ENCODE assay signal across 9 cellular contexts in genomic region chr15:74136584-74137543, GRCh38. TPM values are rescaled to one million over a fixed set of nuclear protein-coding genes. Genes with fewer than 3 reads are reported as not detected.
DNase-seq lines count a peak whose midpoint lies in the region; TF ChIP-seq lines count a peak whose summit lies in the region.
"Had no signal": no experiment of that assay in that cellular context is flagged by ENCODE, and none has a peak within 500 bp of the region (broad histone marks: within the 10 kb centered on the region; RNA-seq: fewer than 3 reads in every experiment).

No MANE protein-coding gene starts in this region.

- H4K20me1 ChIP-seq in Loucy (ENCODE audit: insufficient read depth, low read length, poor library complexity, severe bottlenecking): no peaks in the 10 kb centered on the region

- H3K9me3 Mint-ChIP-seq in CD4-positive, alpha-beta memory T cell: no peaks in the 10 kb centered on the region
- H3K9me3 Mint-ChIP-seq in endodermal cell: no peaks in the 10 kb centered on the region

- POLR2A ChIA-PET in CD4-positive, alpha-beta memory T cell (lab: Charles Lee; ENCODE audit: partially characterized antibody): no interaction called here

- H3K9me3 ChIP-seq in CD4-positive, alpha-beta memory T cell (ENCODE audit: control insufficient read depth in 1 of 2, low read length in 2 of 2): no peaks in the 10 kb centered on the region
- H3K9me3 ChIP-seq in Loucy (ENCODE audit: insufficient read depth, low read depth, low read length) (no peaks in the 10 kb centered on the region), endodermal cell (ENCODE audit: control insufficient read depth, low read length) (no peaks in the 10 kb centered on the region), parathyroid adenoma (ENCODE audit: control insufficient read depth, low read length) (no peaks in the 10 kb centered on the region)

- intact Hi-C loops in CD4-positive, alpha-beta memory T cell (cut with micrococcal nuclease): no loop called here

- H3K27me3 ChIP-seq in CD4-positive, alpha-beta memory T cell (ENCODE audit: insufficient read depth, low read length): peaks cover 29% of the 10 kb centered on the region
- H3K27me3 ChIP-seq in Loucy (ENCODE audit: insufficient read depth, low read length, poor library complexity, severe bottlenecking): no peaks in the 10 kb centered on the region
- H3K27me3 ChIP-seq in endodermal cell (ENCODE audit: control insufficient read depth, insufficient read depth, low read length, poor library complexity, severe bottlenecking): peaks cover 56% of the 10 kb centered on the region
- H3K27me3 ChIP-seq in parathyroid adenoma (ENCODE audit: control insufficient read depth, insufficient read depth, low read length): peaks cover 3% of the 10 kb centered on the region

- 33 to 42% methylated on average over 21 to 37 of the region's 40 CpGs for WGBS in endodermal cell (ENCODE audit: insufficient coverage in 1 of 2, insufficient read length in 1 of 2), 2 experiments

- H3K4me1 ChIP-seq in CD4-positive, alpha-beta memory T cell (ENCODE audit: insufficient read depth, low read length): peaks cover 15% of the 10 kb centered on the region
- H3K4me1 ChIP-seq in Loucy (ENCODE audit: insufficient read depth, low read length, poor library complexity, severe bottlenecking) (peaks cover 28% of the 10 kb centered on the region), endodermal cell (ENCODE audit: control insufficient read depth, insufficient read depth, low read length) (no peaks in the 10 kb centered on the region), parathyroid adenoma (no peaks in the 10 kb centered on the region)

- TF ChIP-seq CTCF in Loucy (conservative IDR thresholded peaks at IDR 0.05; ENCODE audit: low read length): no peak
- TF ChIP-seq CTCF in endodermal cell (conservative IDR thresholded peaks at IDR 0.05): no peak
- TF ChIP-seq CTCF in parathyroid adenoma (IDR thresholded peaks at IDR 0.05): no peak

- no peak overlapping the region for H3K27ac ChIP-seq in CD4-positive, alpha-beta memory T cell (ENCODE audit: low read depth, low read length)
- H3K27ac ChIP-seq in endodermal cell (ENCODE audit: low read depth, low read length): no peak overlapping the region
- no peak overlapping the region for H3K27ac ChIP-seq in parathyroid adenoma

- H3K4me1 Mint-ChIP-seq in CD4-positive, alpha-beta memory T cell: peaks cover 11 to 31% (median 20%) of the 10 kb centered on the region in 4 donors
- peaks cover 4% of the 10 kb centered on the region for H3K4me1 Mint-ChIP-seq in endodermal cell

- H3K79me2 ChIP-seq in Loucy (ENCODE audit: insufficient read depth, low read length) (no peaks in the 10 kb centered on the region), parathyroid adenoma (no peaks in the 10 kb centered on the region)

- H3K36me3 Mint-ChIP-seq in CD4-positive, alpha-beta memory T cell: no peaks in the 10 kb centered on the region
- H3K36me3 Mint-ChIP-seq in endodermal cell (ENCODE audit: low read depth): no peaks in the 10 kb centered on the region

- peak overlapping the region; percentile 70 for H3K9ac ChIP-seq in Loucy (ENCODE audit: low read depth, low read length, poor library complexity, severe bottlenecking)
- H3K9ac ChIP-seq in endodermal cell (ENCODE audit: extremely low read depth, low read length, poor library complexity, severe bottlenecking): no peak overlapping the region
- no peak overlapping the region for H3K9ac ChIP-seq in parathyroid adenoma

- CTCF ChIA-PET in CD4-positive, alpha-beta memory T cell (lab: Charles Lee; ENCODE audit: partially characterized antibody): no interaction called here

- no peaks in the 10 kb centered on the region for H3K9me2 ChIP-seq in Loucy (replicated peaks; ENCODE audit: low read depth, low read length)

- H3K4me2 ChIP-seq in Loucy (ENCODE audit: low read depth, low read length, poor library complexity, severe bottlenecking): peak overlapping the region; percentile 75
- peak overlapping the region; percentile 25 for H3K4me2 ChIP-seq in parathyroid adenoma (ENCODE audit: low read length)

- peak overlapping the region in 1 of 2 donors; percentile 27 for H3K4me3 ChIP-seq in CD4-positive, alpha-beta memory T cell (ENCODE audit: low read length in 2 of 2)
- H3K4me3 ChIP-seq in Loucy (ENCODE audit: low read length, poor library complexity, severe bottlenecking) (peak overlapping the region; percentile 78), endodermal cell (ENCODE audit: low read length) (peak overlapping the region; percentile 62), parathyroid adenoma (ENCODE audit: low read depth, low read length) (peak overlapping the region; percentile 29)

- no peak overlapping the region for H3K27ac Mint-ChIP-seq in CD4-positive, alpha-beta memory T cell
- H3K27ac Mint-ChIP-seq in endodermal cell: no peak overlapping the region

- H3K27me3 Mint-ChIP-seq in CD4-positive, alpha-beta memory T cell: peaks cover 42 to 56% of the 10 kb centered on the region in 2 donors
- peaks cover 75% of the 10 kb centered on the region for H3K27me3 Mint-ChIP-seq in endodermal cell (ENCODE audit: insufficient read depth)

- H3F3A ChIP-seq in Loucy (ENCODE audit: low read depth): no peaks in the 10 kb centered on the region

- no peaks in the 10 kb centered on the region for H3K36me3 ChIP-seq in CD4-positive, alpha-beta memory T cell (ENCODE audit: insufficient read depth, low read length)
- H3K36me3 ChIP-seq in Loucy (ENCODE audit: insufficient read depth, low read length): no peaks in the 10 kb centered on the region
- H3K36me3 ChIP-seq in endodermal cell (ENCODE audit: control insufficient read depth, insufficient read depth, low read length): no peaks in the 10 kb centered on the region
- H3K36me3 ChIP-seq in parathyroid adenoma (ENCODE audit: control insufficient read depth, insufficient read depth, low read length): no peaks in the 10 kb centered on the region

- peak overlapping the region; percentile 88 for H2AFZ ChIP-seq in Loucy (ENCODE audit: low read length)
- H2AFZ ChIP-seq in parathyroid adenoma: no peak overlapping the region

- DNase-seq in CD4-positive, alpha-beta memory T cell: no peak
- DNase-seq in endodermal cell: peak; percentile 41
- no peak for DNase-seq in anterior cingulate cortex (lab: John Stamatoyannopoulos, UW)
- DNase-seq in HPDE6-E6E7 (ENCODE audit: extremely low spot score): no peak
- no peak for DNase-seq in activated CD8-positive, alpha-beta memory T cell treated with anti-CD3 and anti-CD28 coated beads, Interleukin-2, amount 50 U/mL, for 4 hours
- DNase-seq in CD1c-positive myeloid dendritic cell (ENCODE audit: extremely low spot score): no peak

- peak overlapping the region; percentile 69 to 83 (median 76) for H3K4me3 Mint-ChIP-seq in CD4-positive, alpha-beta memory T cell
- peak overlapping the region; percentile 53 for H3K4me3 Mint-ChIP-seq in endodermal cell

RNA-seq across cellular contexts. Expression of gene ISLR2, which starts 6.5 kb away (rescaled TPM):
- total RNA-seq in CD4-positive, alpha-beta memory T cell: not detected
- not detected for polyA plus RNA-seq in CD4-positive, alpha-beta memory T cell
- total RNA-seq in endodermal cell: not detected
- polyA plus RNA-seq in endodermal cell (2013, experiment 1 of 2): 2.6 TPM
- polyA plus RNA-seq in endodermal cell (2013, experiment 2 of 2): 1.9 TPM
- total RNA-seq: NCI-H460 had no signal

RNA-seq across cellular contexts. Expression of gene ISLR, which starts 36.6 kb away (rescaled TPM):
- not detected for total RNA-seq in CD4-positive, alpha-beta memory T cell
- polyA plus RNA-seq in CD4-positive, alpha-beta memory T cell: not detected
- under 1 TPM in 1 of 2 donors, not detected in 1; 0.29 TPM for total RNA-seq in endodermal cell
- polyA plus RNA-seq in endodermal cell (2013, experiment 1 of 2): 2.7 TPM
- 2.9 TPM for polyA plus RNA-seq in endodermal cell (2013, experiment 2 of 2)
- total RNA-seq: NCI-H460 had no signal

RNA-seq across cellular contexts. Expression of gene GOLGA6A, which starts 54.5 kb away (rescaled TPM):
- under 1 TPM; 0.17 to 0.20 TPM for total RNA-seq in CD4-positive, alpha-beta memory T cell
- not detected for polyA plus RNA-seq in CD4-positive, alpha-beta memory T cell
- total RNA-seq in endodermal cell: under 1 TPM; 0.75 to 0.86 TPM
- 0.14 TPM for polyA plus RNA-seq in endodermal cell (2013, experiment 1 of 2)
- polyA plus RNA-seq in endodermal cell (2013, experiment 2 of 2): 0.12 TPM
- total RNA-seq: NCI-H460 had no signal
